ENCODE assay signal across 15 cellular contexts in the genomic region with DNA sequence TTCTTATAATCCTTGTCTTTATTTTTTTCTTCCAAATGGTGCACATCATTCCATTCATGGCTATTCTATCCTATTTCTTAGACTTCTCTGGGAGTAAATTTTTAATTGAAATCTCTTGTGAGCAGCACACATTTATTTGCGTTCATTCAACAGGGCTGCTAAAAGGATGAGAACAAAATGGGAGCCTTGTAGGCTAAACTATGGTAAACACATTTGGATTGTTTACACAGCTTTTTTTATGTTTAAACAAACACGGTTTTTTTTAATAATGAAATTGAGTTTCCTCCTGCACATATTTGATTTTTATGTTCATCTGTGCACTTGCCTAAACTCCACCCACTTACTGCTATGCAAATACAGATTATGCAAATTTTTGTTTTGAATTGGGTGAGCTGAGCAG.
DNase-seq lines count a peak whose midpoint lies in the region; ATAC-seq lines count a peak whose summit lies in the region.
"Had no signal": no experiment of that assay in that cellular context is flagged by ENCODE, and none has a peak within 500 bp of the region (broad histone marks: within the 10 kb centered on the region; RNA-seq: fewer than 3 reads in every experiment).

No MANE protein-coding gene starts in this region.

- no peaks in the 10 kb centered on the region for H3K27me3 Mint-ChIP-seq in stimulated activated naive CD8-positive, alpha-beta T cell treated with anti-CD3 and anti-CD28 coated beads, Interleukin-15, amount 100 ng/mL, for 72 hours
- H3K27me3 Mint-ChIP-seq: CD4-positive, alpha-beta memory T cell had no signal

- peaks cover 7 to 9% of the 10 kb centered on the region in 2 donors for H3K9me3 Mint-ChIP-seq in stimulated activated naive CD8-positive, alpha-beta T cell treated with anti-CD3 and anti-CD28 coated beads, Interleukin-15, amount 100 ng/mL, for 72 hours

- H3K4me1 Mint-ChIP-seq in stimulated activated naive CD8-positive, alpha-beta T cell treated with anti-CD3 and anti-CD28 coated beads, Interleukin-15, amount 100 ng/mL, for 72 hours, result no peaks in the 10 kb centered on the region

- H3K4me3 Mint-ChIP-seq in stimulated activated naive CD8-positive, alpha-beta T cell treated with anti-CD3 and anti-CD28 coated beads, Interleukin-15, amount 100 ng/mL, for 72 hours, result no peak overlapping the region
- H3K4me3 Mint-ChIP-seq: CD4-positive, alpha-beta memory T cell had no signal

- no peak for ATAC-seq in HG02623 (IDR thresholded peaks at IDR 0.05; ENCODE audit: unreplicated experiment)
- ATAC-seq in GM21619 (IDR thresholded peaks at IDR 0.05; ENCODE audit: unreplicated experiment), result no peak
- ATAC-seq in stimulated activated naive CD8-positive, alpha-beta T cell treated with anti-CD3 and anti-CD28 coated beads, Interleukin-15, amount 100 ng/mL, for 72 hours, result no peak
- ATAC-seq: Panc1 had no signal

- peak; percentile 38 for DNase-seq in DMS53 (lab: John Stamatoyannopoulos, UW)
- no peak for DNase-seq in DMS53 treated with DMSO at 0.1 percent for 48 hours (lab: John Stamatoyannopoulos, UW; ENCODE audit: unreplicated experiment)
- DNase-seq in DMS153 (lab: John Stamatoyannopoulos, UW), result peak; percentile 83
- peak; percentile 64 to 84 for DNase-seq in NCI-H1930 (lab: John Stamatoyannopoulos, UW)
- peak; percentile 83 for DNase-seq in NCI-H748 treated with DMSO at 0.1 percent for 48 hours (lab: John Stamatoyannopoulos, UW)
- no peak for DNase-seq in stimulated activated naive CD8-positive, alpha-beta T cell treated with anti-CD3 and anti-CD28 coated beads, Interleukin-15, amount 100 ng/mL, for 72 hours
- DNase-seq: Calu3; CD4-positive, alpha-beta memory T cell; GF-D8; GOT3; KBM-7; NCI-H146 had no signal

- H3K27ac Mint-ChIP-seq in stimulated activated naive CD8-positive, alpha-beta T cell treated with anti-CD3 and anti-CD28 coated beads, Interleukin-15, amount 100 ng/mL, for 72 hours, result no peak overlapping the region
- H3K27ac Mint-ChIP-seq: CD4-positive, alpha-beta memory T cell had no signal

Comparison
In these comparisons a context has a peak if more than half of its experiments do, and no peak if none do; other contexts are left out.
1. DNase-seq: peak in DMS53 (single experiment), DMS153 (single experiment), NCI-H1930 (2 of 2) and NCI-H748 treated with DMSO at 0.1 percent for 48 hours (single experiment); none in DMS53 treated with DMSO at 0.1 percent for 48 hours (single experiment) and stimulated activated naive CD8-positive, alpha-beta T cell treated with anti-CD3 and anti-CD28 coated beads, Interleukin-15, amount 100 ng/mL, for 72 hours (0 of 2).